ENCODE assay signal across 10 cellular contexts in the genomic region with DNA sequence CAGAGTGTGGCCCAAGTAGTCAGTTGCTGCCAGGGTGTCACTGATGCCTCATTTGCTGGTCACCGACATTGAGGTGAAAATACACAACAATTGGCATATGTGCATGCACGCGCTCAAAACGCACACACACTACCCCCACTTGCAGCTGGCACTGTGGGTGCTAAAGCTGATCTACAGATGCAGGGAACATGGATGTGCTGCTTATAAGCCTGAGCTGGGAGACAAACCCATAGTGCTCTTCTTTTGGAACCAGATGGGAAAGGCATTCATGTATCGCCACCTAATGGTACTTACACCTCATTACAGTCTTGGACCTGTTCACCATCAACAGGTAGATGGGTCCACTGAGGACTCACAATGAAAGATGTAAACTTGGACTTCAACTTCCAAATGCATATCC.
A peak's percentile ranks its signal among the peaks of the same experiment; 100 is the strongest.
DNase-seq lines count a peak whose midpoint lies in the region; ATAC-seq and TF ChIP-seq lines count a peak whose summit lies in the region.
"Had no signal": no experiment of that assay in that cellular context is flagged by ENCODE, and none has a peak within 500 bp of the region (broad histone marks: within the 10 kb centered on the region; RNA-seq: fewer than 3 reads in every experiment).

No MANE protein-coding gene starts in this region.

- no peaks in the 10 kb centered on the region for H4K20me1 ChIP-seq in mammary epithelial cell (ENCODE audit: insufficient read depth, low read length)

- H2AFZ ChIP-seq in mammary epithelial cell (ENCODE audit: low read depth, low read length): no peak overlapping the region

- H3K4me2 ChIP-seq in mammary epithelial cell (ENCODE audit: insufficient read depth, low read depth, low read length): no peak overlapping the region

- H3K27me3 ChIP-seq in mammary epithelial cell (ENCODE audit: insufficient read depth, low read length) (no peaks in the 10 kb centered on the region), prostate gland (replicated peaks; ENCODE audit: insufficient read depth) (no peaks in the 10 kb centered on the region)
- H3K27me3 ChIP-seq: neutrophil, SJSA1 had no signal

- TF ChIP-seq POLR2A in prostate gland (IDR thresholded peaks at IDR 0.05): no peak

- TF ChIP-seq CTCF in mammary epithelial cell (conservative IDR thresholded peaks at IDR 0.05 in 1 of 2, IDR thresholded peaks at IDR 0.05 in 1 of 2; ENCODE audit: extremely low read depth in 1 of 2, insufficient read depth in 1 of 2, low read depth in 1 of 2, low read length in 2 of 2) (peak; percentile 80 to 85), nephron (IDR thresholded peaks at IDR 0.05; ENCODE audit: unreplicated experiment in 3 of 3) (peak; percentile 29 to 58 (median 42)), prostate gland (IDR thresholded peaks at IDR 0.05) (peak in 2 of 4 experiments; percentile 9 to 35)

- H3K4me1 ChIP-seq in mammary epithelial cell (ENCODE audit: insufficient read depth, low read length) (no peaks in the 10 kb centered on the region), prostate gland (replicated peaks) (no peaks in the 10 kb centered on the region)
- H3K4me1 ChIP-seq: SJSA1 had no signal

- H3K27ac ChIP-seq in mammary epithelial cell (ENCODE audit: insufficient read depth, low read depth, low read length): no peak overlapping the region
- H3K27ac ChIP-seq in prostate gland: no peak overlapping the region
- H3K27ac ChIP-seq: neutrophil, SJSA1 had no signal

- intact Hi-C loops in mammary epithelial cell (cut with micrococcal nuclease) (loop anchor here (1.0 to 2.0 kb wide), 4 partner anchors 54 to 306 kb away; no protein-coding TSS in a partner anchor), prostate gland (cut with DNase I) (no loop called here)

- ATAC-seq in HG02642 (IDR thresholded peaks at IDR 0.05; ENCODE audit: poor library complexity, unreplicated experiment) (peak; percentile 50), HG02885 (IDR thresholded peaks at IDR 0.05; ENCODE audit: poor library complexity, unreplicated experiment) (no peak)

- BruUV-seq in mammary epithelial cell (replicated peaks; lab: Mats Ljungman, UMichigan): no TSS peak

- peak; percentile 55 for DNase-seq in Daoy (ENCODE audit: low read depth)
- peak; percentile 10 for DNase-seq in NCI-H510A (lab: John Stamatoyannopoulos, UW)
- peak; percentile 55 for DNase-seq in mammary epithelial cell
- DNase-seq in prostate gland (ENCODE audit: low spot score): no peak
- no peak for DNase-seq in mesenteric fat pad (ENCODE audit: low spot score)

- H3K4me3 ChIP-seq in mammary epithelial cell (replicated peaks in 1 of 3; ENCODE audit: insufficient read depth in 1 of 3, low read depth in 2 of 3, low read length in 3 of 3) (no peak overlapping the region), prostate gland (no peak overlapping the region)
- H3K4me3 ChIP-seq: SJSA1 had no signal

- in situ Hi-C loops in mammary epithelial cell (cut with MboI; ENCODE audit: low sequenced_read_pairs in 2 of 2): no loop called here

- dilution Hi-C loops in mammary epithelial cell (cut with HindIII; ENCODE audit: low sequenced_read_pairs): no loop called here

- H3K36me3 Mint-ChIP-seq in nephron (ENCODE audit: low read depth): no peaks in the 10 kb centered on the region

- H3K36me3 ChIP-seq in mammary epithelial cell (ENCODE audit: insufficient read depth, low read length) (no peaks in the 10 kb centered on the region), prostate gland (no peaks in the 10 kb centered on the region)
- H3K36me3 ChIP-seq: neutrophil, SJSA1 had no signal

- CTCF ChIA-PET in mammary epithelial cell (lab: Charles Lee; ENCODE audit: low non-redundant PET): interaction anchor here (0.6 to 0.7 kb wide), 2 partner anchors 127 to 264 kb away, joined by 4 to 5 read pairs; no protein-coding TSS in a partner anchor

- H3K9ac ChIP-seq in mammary epithelial cell (ENCODE audit: insufficient read depth, low read length): no peak overlapping the region

- H3K9me3 ChIP-seq in mammary epithelial cell (replicated peaks; ENCODE audit: insufficient read depth, low read length): no peaks in the 10 kb centered on the region
- H3K9me3 ChIP-seq in prostate gland: no peaks in the 10 kb centered on the region
- H3K9me3 ChIP-seq: neutrophil, SJSA1 had no signal

- no peaks in the 10 kb centered on the region for H3K4me1 Mint-ChIP-seq in nephron

- H3K9me3 Mint-ChIP-seq in nephron: no peaks in the 10 kb centered on the region

- no peak overlapping the region for H3K27ac Mint-ChIP-seq in nephron

- peaks cover 10% of the 10 kb centered on the region for H3K27me3 Mint-ChIP-seq in nephron (ENCODE audit: low read depth)

- H3K4me3 Mint-ChIP-seq in nephron: no peak overlapping the region

- 80% methylated on average over 5 of the region's 5 CpGs for WGBS in mammary epithelial cell (ENCODE audit: low coverage, missing lambda C conversion rate)
- 57% methylated on average over 5 of the region's 5 CpGs for WGBS in prostate gland

- no peaks in the 10 kb centered on the region for H3K79me2 ChIP-seq in mammary epithelial cell (ENCODE audit: insufficient read depth, low read length)

Comparison
In these comparisons a context has a peak if more than half of its experiments do, and no peak if none do; other contexts are left out.
1. DNase-seq: peak in Daoy (single experiment), NCI-H510A (single experiment) and mammary epithelial cell (single experiment); none in prostate gland (single experiment) and mesenteric fat pad (single experiment).